ENCODE assay signal across 2 cellular contexts in genomic region chr15:58551084-58551763, GRCh38.
TF ChIP-seq lines count a peak whose summit lies in the region.

No MANE protein-coding gene starts in this region.

TF ChIP-seq in IMR-90, 13 proteins besides CTCF, POLR2A, EP300 and RAD21 (continued from another document):
- no peak for TF ChIP-seq MXI1 (IDR thresholded peaks at IDR 0.05; ENCODE audit: borderline replicate concordance, low read depth, low read length)
- TF ChIP-seq MAFK (IDR thresholded peaks at IDR 0.05; ENCODE audit: low read depth, low read length), result no peak
- TF ChIP-seq FOS (IDR thresholded peaks at IDR 0.05; ENCODE audit: low read depth, low read length), result no peak
- TF ChIP-seq RCOR1 (IDR thresholded peaks at IDR 0.05; ENCODE audit: insufficient replicate concordance, low read length), result no peak
- no peak for TF ChIP-seq ELK1 (IDR thresholded peaks at IDR 0.05; ENCODE audit: borderline replicate concordance, low read depth, low read length)
- TF ChIP-seq SMC3 (IDR thresholded peaks at IDR 0.05; ENCODE audit: low read depth, low read length), result no peak
- no peak for TF ChIP-seq MAZ (IDR thresholded peaks at IDR 0.05; ENCODE audit: borderline replicate concordance, low read depth, low read length)
- no peak for TF ChIP-seq USF2 (IDR thresholded peaks at IDR 0.05; ENCODE audit: low read depth, low read length)
- TF ChIP-seq CEBPB (IDR thresholded peaks at IDR 0.05; ENCODE audit: low read depth, low read length), result no peak
TF ChIP-seq in IMR-90: peak in this region for 0.

TF ChIP-seq in K562, 482 proteins besides CTCF, POLR2A, EP300 and RAD21:
- TF ChIP-seq ZNF592 (IDR thresholded peaks at IDR 0.05) (0 out of 2 replicates have a peak, but pooled peaks have one; percentile 32), ZNF740 (CRISPR knock-in tag; IDR thresholded peaks at IDR 0.05) (no peak), ZNF740 (tag; IDR thresholded peaks at IDR 0.05) (no peak), SETDB1 (IDR thresholded peaks at IDR 0.05; ENCODE audit: low read length) (no peak), NCOA4 (IDR thresholded peaks at IDR 0.05; ENCODE audit: partially characterized antibody) (no peak), SP1 (CRISPR knock-in tag; IDR thresholded peaks at IDR 0.05) (peak; percentile 27; the same call in 1 of the 2 replicates), FOXM1 (IDR thresholded peaks at IDR 0.05; ENCODE audit: low read depth) (0 out of 2 replicates have a peak, but pooled peaks have one; percentile 24), FOXM1 (CRISPR knock-in tag; IDR thresholded peaks at IDR 0.05; ENCODE audit: low read depth) (no peak)
